17 cellular contexts compared by ENCODE assay signal in genomic region chr12:115199831-115200230, GRCh38.
DNase-seq lines count a peak whose midpoint lies in the region; ATAC-seq and TF ChIP-seq lines count a peak whose summit lies in the region.
"Had no signal": no experiment of that assay in that cellular context is flagged by ENCODE, and none has a peak within 500 bp of the region (broad histone marks: within the 10 kb centered on the region; RNA-seq: fewer than 3 reads in every experiment).

No MANE protein-coding gene starts in this region.

- no peak overlapping the region for H3K27ac ChIP-seq in fibroblast of lung (ENCODE audit: insufficient read depth, low read length)
- H3K27ac ChIP-seq: dorsolateral prefrontal cortex, suprapubic skin had no signal

- TF ChIP-seq CTCF in AG10803 (conservative IDR thresholded peaks at IDR 0.05; ENCODE audit: low read length): no peak
- TF ChIP-seq CTCF in fibroblast of lung (conservative IDR thresholded peaks at IDR 0.05 in 1 of 2, IDR thresholded peaks at IDR 0.05 in 1 of 2; ENCODE audit: low read depth in 1 of 2, low read length in 2 of 2): no peak
- no peak for TF ChIP-seq CTCF in omental fat pad (IDR thresholded peaks at IDR 0.05)

- H3K4me1 ChIP-seq in fibroblast of lung (ENCODE audit: control insufficient read depth, extremely low read depth, insufficient read depth, low read length): no peaks in the 10 kb centered on the region

- H4K20me1 ChIP-seq in fibroblast of lung (ENCODE audit: control insufficient read depth, extremely low read depth, insufficient read depth, low read length): no peaks in the 10 kb centered on the region

- H3K4me3 ChIP-seq in AG10803 (ENCODE audit: low read length) (no peak overlapping the region), MG63 (no peak overlapping the region), fibroblast of lung (replicated peaks in 1 of 4; ENCODE audit: control extremely low read depth in 1 of 4, insufficient read depth in 1 of 4, low read depth in 3 of 4, low read length in 4 of 4) (no peak overlapping the region)
- H3K4me3 ChIP-seq: dorsolateral prefrontal cortex, suprapubic skin had no signal

- no peaks in the 10 kb centered on the region for H3K9me3 ChIP-seq in MG63
- no peaks in the 10 kb centered on the region for H3K9me3 ChIP-seq in fibroblast of lung (ENCODE audit: control insufficient read depth, insufficient read depth, low read depth, low read length)
- H3K9me3 ChIP-seq: suprapubic skin had no signal

- H3K27me3 ChIP-seq in MG63: no peaks in the 10 kb centered on the region
- H3K27me3 ChIP-seq in fibroblast of lung (ENCODE audit: control insufficient read depth, insufficient read depth, low read length): no peaks in the 10 kb centered on the region
- H3K27me3 ChIP-seq: suprapubic skin had no signal

- no peaks in the 10 kb centered on the region for H3K36me3 ChIP-seq in MG63
- H3K36me3 ChIP-seq in fibroblast of lung (ENCODE audit: control insufficient read depth, insufficient read depth, low read length): no peaks in the 10 kb centered on the region
- H3K36me3 ChIP-seq: suprapubic skin had no signal

- ATAC-seq in omental fat pad (ENCODE audit: low FRiP score) (peak; percentile 41), GM18868 (IDR thresholded peaks at IDR 0.05; ENCODE audit: unreplicated experiment) (no peak), HG02885 (IDR thresholded peaks at IDR 0.05; ENCODE audit: poor library complexity, unreplicated experiment) (no peak)

- no peak overlapping the region for H3K4me2 ChIP-seq in fibroblast of lung (ENCODE audit: extremely low read depth, insufficient read depth, low read length)

- no peaks in the 10 kb centered on the region for H3K79me2 ChIP-seq in fibroblast of lung (ENCODE audit: control insufficient read depth, insufficient read depth, low read length)

- H3K9ac ChIP-seq in fibroblast of lung (ENCODE audit: insufficient read depth, low read length): no peak overlapping the region

- DNase-seq in AG10803 (ENCODE audit: low read depth) (peak; percentile 73), MG63 (peak; percentile 11), fibroblast of lung (ENCODE audit: low read depth in 2 of 2) (peak; percentile 55 to 88), omental fat pad (ENCODE audit: low spot score) (no peak), NCI-H187 (lab: John Stamatoyannopoulos, UW) (no peak), 8988T (no peak)
- DNase-seq: activated CD4-positive, alpha-beta T cell treated with anti-CD3 and anti-CD28 coated beads, Interleukin-2, amount 50 U/mL, for 1 hour; activated naive CD4-positive, alpha-beta T cell treated with anti-CD3 and anti-CD28 coated beads, Interleukin-2, amount 50 U/mL, for 16 hours; activated T-cell treated with anti-CD3 and anti-CD28 coated beads for 4 hours; dorsolateral prefrontal cortex; erythroblast; NCI-H1105; stimulated activated CD4-positive, alpha-beta T cell treated with anti-CD3 and anti-CD28 coated beads, Interleukin-2, amount 100 ng/mL, for 48 hours; SW 1271 had no signal

- peak overlapping the region; percentile 19 for H2AFZ ChIP-seq in fibroblast of lung (ENCODE audit: low read length)

Comparison
In these comparisons a context has a peak if more than half of its experiments do, and no peak if none do; other contexts are left out.
1. DNase-seq: peak in AG10803 (single experiment), MG63 (single experiment) and fibroblast of lung (2 of 2); none in omental fat pad (single experiment), NCI-H187 (0 of 2) and 8988T (single experiment).